ENCODE assay signal across 22 cellular contexts in the genomic region with DNA sequence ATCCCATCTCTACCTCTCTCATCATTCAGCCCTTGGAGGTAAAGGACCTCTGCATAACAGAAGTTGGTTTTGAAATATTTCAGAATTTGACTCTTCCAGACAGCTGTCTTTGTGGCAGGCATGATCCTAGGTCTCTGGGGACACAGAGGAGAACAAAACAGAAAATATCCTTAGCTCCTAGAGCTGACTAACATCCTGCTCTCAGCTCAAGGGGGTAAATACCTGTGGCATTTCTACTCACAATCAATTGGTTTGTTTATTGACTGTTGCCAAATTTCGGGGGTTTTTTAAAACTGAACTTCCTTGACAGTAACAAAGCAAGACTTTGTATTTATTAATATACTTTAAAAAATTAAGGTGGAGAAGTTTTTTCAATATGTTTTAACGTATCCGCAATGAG.
DNase-seq lines count a peak whose midpoint lies in the region; ATAC-seq, FAIRE-seq and TF ChIP-seq lines count a peak whose summit lies in the region.
"Had no signal": no experiment of that assay in that cellular context is flagged by ENCODE, and none has a peak within 500 bp of the region (broad histone marks: within the 10 kb centered on the region; RNA-seq: fewer than 3 reads in every experiment).

No MANE protein-coding gene starts in this region.

- H3K4me1 Mint-ChIP-seq in GM23338 (peaks cover 6% of the 10 kb centered on the region; the same call in 1 of the 3 replicates), astrocyte (ENCODE audit: low read depth, unreplicated experiment) (peaks cover 11% of the 10 kb centered on the region)

- no peaks in the 10 kb centered on the region for H3K27me3 ChIP-seq in GM23338 (ENCODE audit: insufficient read depth)
- no peaks in the 10 kb centered on the region for H3K27me3 ChIP-seq in astrocyte (ENCODE audit: insufficient read depth, low read length)
- H3K27me3 ChIP-seq in muscle layer of duodenum (ENCODE audit: low read depth, low read length): no peaks in the 10 kb centered on the region
- H3K27me3 ChIP-seq: ascending aorta, neutrophil had no signal

- DNase-seq in COLO829 (ENCODE audit: low spot score) (peak; percentile 76), GM23338 (ENCODE audit: low spot score) (no peak), astrocyte (ENCODE audit: low read depth) (peak; percentile 18), NCI-H1436 treated with DMSO at 0.1 percent for 48 hours (lab: John Stamatoyannopoulos, UW) (no peak), H54 (ENCODE audit: insufficient read length, low spot score) (no peak), SK-N-DZ (ENCODE audit: low spot score) (no peak)
- DNase-seq: activated CD4-positive, alpha-beta memory T cell treated with anti-CD3 and anti-CD28 coated beads, Interleukin-2, amount 10 ng/mL, durations not matched to agents 7 days and 5 days; activated naive CD4-positive, alpha-beta T cell treated with anti-CD3 and anti-CD28 coated beads, Interleukin-2, amount 10 ng/mL, durations not matched to agents 7 days and 5 days; AML-193; endodermal cell; NCI-H1930; NCI-H524; SHP77; T-helper 2 cell had no signal

- peak overlapping the region; percentile 26 for H3K9ac ChIP-seq in astrocyte (ENCODE audit: low read length)

- H3K27ac ChIP-seq in GM23338 (ENCODE audit: low read depth): no peak overlapping the region
- no peak overlapping the region for H3K27ac ChIP-seq in astrocyte (ENCODE audit: low read depth, low read length)
- peak overlapping the region; percentile 4 for H3K27ac ChIP-seq in muscle layer of duodenum (ENCODE audit: low read length)
- H3K27ac ChIP-seq: ascending aorta, neutrophil, thoracic aorta had no signal

- H3K36me3 Mint-ChIP-seq in GM23338 (ENCODE audit: low read depth) (no peaks in the 10 kb centered on the region), astrocyte (ENCODE audit: low read depth, unreplicated experiment) (no peaks in the 10 kb centered on the region)
- H3K36me3 Mint-ChIP-seq: WTC11 had no signal

- no peaks in the 10 kb centered on the region for H3K9me2 ChIP-seq in GM23338 (ENCODE audit: insufficient read depth)

- no peaks in the 10 kb centered on the region for H3K36me3 ChIP-seq in GM23338 (ENCODE audit: insufficient read depth)
- H3K36me3 ChIP-seq in astrocyte (ENCODE audit: insufficient read depth, low read length): no peaks in the 10 kb centered on the region
- H3K36me3 ChIP-seq in muscle layer of duodenum (ENCODE audit: control insufficient read depth in 1 of 2, insufficient read depth in 2 of 2, low read length in 2 of 2): no peaks in the 10 kb centered on the region
- H3K36me3 ChIP-seq: ascending aorta, neutrophil, thoracic aorta had no signal

- no peaks in the 10 kb centered on the region for H3K79me2 ChIP-seq in GM23338 (replicated peaks; ENCODE audit: insufficient read depth)
- no peaks in the 10 kb centered on the region for H3K79me2 ChIP-seq in astrocyte (ENCODE audit: insufficient read depth, low read length)

- no peak for TF ChIP-seq POLR2A in H54 (IDR thresholded peaks at IDR 0.05; ENCODE audit: low read depth, low read length)

- no peak for ATAC-seq in GM23338
- ATAC-seq: HCT116, WTC11 had no signal

- TF ChIP-seq CTCF in GM23338 (conservative IDR thresholded peaks at IDR 0.05; ENCODE audit: low read depth in 2 of 2): no peak
- TF ChIP-seq CTCF in astrocyte (IDR thresholded peaks at IDR 0.05; ENCODE audit: insufficient read depth, low read depth, low read length): no peak

- no peak for FAIRE-seq in astrocyte (lab: Jason Lieb, UNC)
- FAIRE-seq in H54 (lab: Jason Lieb, UNC): no peak
- FAIRE-seq: colon, GM19239 had no signal

- no peak overlapping the region for H3K4me2 ChIP-seq in GM23338
- peak overlapping the region; percentile 72 for H3K4me2 ChIP-seq in astrocyte (ENCODE audit: low read length)

- H4K20me1 ChIP-seq in GM23338 (replicated peaks; ENCODE audit: insufficient read depth): no peaks in the 10 kb centered on the region
- H4K20me1 ChIP-seq in astrocyte (ENCODE audit: insufficient read depth, low read length): no peaks in the 10 kb centered on the region

- H3K4me3 Mint-ChIP-seq in GM23338 (no peak overlapping the region), astrocyte (ENCODE audit: unreplicated experiment) (no peak overlapping the region)
- H3K4me3 Mint-ChIP-seq: activated CD4-positive, alpha-beta memory T cell treated with anti-CD3 and anti-CD28 coated beads, Interleukin-2, amount 10 ng/mL, durations not matched to agents 7 days and 5 days; activated naive CD4-positive, alpha-beta T cell treated with anti-CD3 and anti-CD28 coated beads, Interleukin-2, amount 10 ng/mL, durations not matched to agents 7 days and 5 days; endodermal cell; WTC11 had no signal

- H2AFZ ChIP-seq in GM23338 (peak overlapping the region; percentile 58), astrocyte (ENCODE audit: low read depth, low read length) (no peak overlapping the region)

- no peak overlapping the region for H3K4me3 ChIP-seq in GM23338
- no peak overlapping the region for H3K4me3 ChIP-seq in astrocyte (ENCODE audit: insufficient read depth, low read depth, low read length)
- no peak overlapping the region for H3K4me3 ChIP-seq in muscle layer of duodenum (ENCODE audit: low read depth in 1 of 2, low read length in 2 of 2)
- H3K4me3 ChIP-seq: ascending aorta, thoracic aorta had no signal

- H3K27ac Mint-ChIP-seq in GM23338 (no peak overlapping the region), astrocyte (ENCODE audit: unreplicated experiment) (no peak overlapping the region)
- H3K27ac Mint-ChIP-seq: activated CD4-positive, alpha-beta memory T cell treated with anti-CD3 and anti-CD28 coated beads, Interleukin-2, amount 10 ng/mL, durations not matched to agents 7 days and 5 days; activated naive CD4-positive, alpha-beta T cell treated with anti-CD3 and anti-CD28 coated beads, Interleukin-2, amount 10 ng/mL, durations not matched to agents 7 days and 5 days; endodermal cell; WTC11 had no signal

- no peaks in the 10 kb centered on the region for H3F3A ChIP-seq in GM23338 (replicated peaks; ENCODE audit: low read depth)

- no peaks in the 10 kb centered on the region for H3K9me3 Mint-ChIP-seq in GM23338
- H3K9me3 Mint-ChIP-seq in astrocyte (ENCODE audit: unreplicated experiment): no peaks in the 10 kb centered on the region
- H3K9me3 Mint-ChIP-seq: endodermal cell, WTC11 had no signal

- H3K4me1 ChIP-seq in GM23338 (ENCODE audit: insufficient read depth) (no peaks in the 10 kb centered on the region), astrocyte (ENCODE audit: insufficient read depth, low read length) (peaks cover 14% of the 10 kb centered on the region), muscle layer of duodenum (ENCODE audit: control insufficient read depth in 1 of 2, insufficient read depth in 2 of 2, low read length in 2 of 2) (no peaks in the 10 kb centered on the region)
- H3K4me1 ChIP-seq: ascending aorta had no signal

- H3K9me3 ChIP-seq in astrocyte (ENCODE audit: insufficient read depth, low read depth, low read length): no peaks in the 10 kb centered on the region
- no peaks in the 10 kb centered on the region for H3K9me3 ChIP-seq in muscle layer of duodenum (ENCODE audit: control insufficient read depth in 1 of 2, low read length in 2 of 2)
- H3K9me3 ChIP-seq: ascending aorta, neutrophil, thoracic aorta had no signal

- H3K27me3 Mint-ChIP-seq in GM23338 (ENCODE audit: insufficient read depth, low read depth, poor library complexity): peaks cover 2% of the 10 kb centered on the region
- H3K27me3 Mint-ChIP-seq in astrocyte (ENCODE audit: low read depth, unreplicated experiment): no peaks in the 10 kb centered on the region
- H3K27me3 Mint-ChIP-seq: activated CD4-positive, alpha-beta memory T cell treated with anti-CD3 and anti-CD28 coated beads, Interleukin-2, amount 10 ng/mL, durations not matched to agents 7 days and 5 days had no signal

TF ChIP-seq in GM23338, 12 proteins besides CTCF, POLR2A, EP300 and RAD21 (continues in another document):
- no peak for TF ChIP-seq STAT1 (IDR thresholded peaks at IDR 0.05; ENCODE audit: unreplicated experiment)

Comparison
In these comparisons a context has a peak if more than half of its experiments do, and no peak if none do; other contexts are left out.
1. DNase-seq: peak in COLO829 (single experiment) and astrocyte (single experiment); none in GM23338 (single experiment), NCI-H1436 treated with DMSO at 0.1 percent for 48 hours (single experiment), H54 (single experiment) and SK-N-DZ (single experiment).